In the genomic region with DNA sequence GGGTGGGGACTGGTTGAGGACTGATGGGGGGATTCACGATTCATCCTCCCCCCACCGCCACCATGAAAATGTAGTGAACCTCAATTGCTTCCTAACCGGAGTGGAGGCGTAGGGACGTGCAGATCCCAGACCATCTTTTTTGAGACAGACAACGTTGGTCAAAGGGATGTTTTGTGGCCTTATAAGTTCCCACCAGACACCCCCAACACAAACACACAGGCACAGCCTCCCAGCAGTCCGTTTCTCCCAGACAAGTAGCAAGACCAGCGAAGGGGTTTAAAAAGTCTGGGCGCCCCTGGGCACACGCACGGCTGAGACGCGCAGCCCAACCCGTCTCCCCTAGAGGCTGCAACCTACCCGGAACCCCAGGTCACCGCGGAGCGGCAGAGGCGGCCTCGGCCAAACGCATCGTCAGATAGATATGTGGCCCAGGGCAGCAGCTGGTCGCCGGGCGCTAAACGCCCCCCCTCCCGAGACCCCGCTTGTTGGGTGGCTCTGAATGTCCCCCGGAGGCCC, we compare ENCODE assay signal across 10 cellular contexts. TPM values are rescaled to one million over a fixed set of nuclear protein-coding genes. Genes with fewer than 3 reads are reported as not detected.
A peak's percentile ranks its signal among the peaks of the same experiment; 100 is the strongest.
DNase-seq lines count a peak whose midpoint lies in the region; ATAC-seq and TF ChIP-seq lines count a peak whose summit lies in the region.
"Had no signal": no experiment of that assay in that cellular context is flagged by ENCODE, and none has a peak within 500 bp of the region (broad histone marks: within the 10 kb centered on the region; RNA-seq: fewer than 3 reads in every experiment).

No MANE protein-coding gene starts in this region.

- no peaks in the 10 kb centered on the region for H3K36me3 Mint-ChIP-seq in activated T-helper 17 cell treated with anti-CD3 and anti-CD28 coated beads, Interleukin-2, amount 50 U/mL, for 72 hours (ENCODE audit: low read depth)

- no peaks in the 10 kb centered on the region for H3K9me3 Mint-ChIP-seq in activated T-helper 17 cell treated with anti-CD3 and anti-CD28 coated beads, Interleukin-2, amount 50 U/mL, for 72 hours

- WGBS in upper lobe of left lung, 2 donors = 4 to 23% methylated on average over 7 to 22 of the region's 29 CpGs

- TF ChIP-seq POLR2A in upper lobe of left lung (IDR thresholded peaks at IDR 0.05) = no peak

- H3K4me1 Mint-ChIP-seq in activated T-helper 17 cell treated with anti-CD3 and anti-CD28 coated beads, Interleukin-2, amount 50 U/mL, for 72 hours = no peaks in the 10 kb centered on the region

- DNase-seq in cardiac muscle cell (ENCODE audit: low read depth in 1 of 2, low spot score in 1 of 2) (no peak), Right ventricle myocardium inferior (ENCODE audit: missing footprints) (no peak), lower lobe of right lung (no peak), upper lobe of left lung (peak in 1 of 2 donors; percentile 84), Kasumi-1 (lab: John Stamatoyannopoulos, UW) (no peak)
- no peak for DNase-seq in stimulated activated CD4-positive, alpha-beta T cell treated with anti-CD3 and anti-CD28 coated beads, Interleukin-15, amount 100 ng/mL, for 24 hours

- H3K4me3 ChIP-seq in cardiac muscle cell (peak overlapping the region; percentile 34), lower lobe of right lung (peak overlapping the region; percentile 38), upper lobe of left lung (peak overlapping the region in 3 of 4 donors; percentile 18 to 42 (median 32))

- H3K9me3 ChIP-seq in cardiac muscle cell (ENCODE audit: low read depth) = no peaks in the 10 kb centered on the region
- no peaks in the 10 kb centered on the region for H3K9me3 ChIP-seq in lower lobe of right lung
- no peaks in the 10 kb centered on the region for H3K9me3 ChIP-seq in upper lobe of left lung

- H3K27me3 ChIP-seq in cardiac muscle cell (peaks cover 100% of the 10 kb centered on the region), lower lobe of right lung (ENCODE audit: low read depth) (peaks cover 100% of the 10 kb centered on the region), upper lobe of left lung (peaks cover 4 to 90% (median 64%) of the 10 kb centered on the region in 4 donors)

- no peak overlapping the region for H3K27ac Mint-ChIP-seq in activated T-helper 17 cell treated with anti-CD3 and anti-CD28 coated beads, Interleukin-2, amount 50 U/mL, for 72 hours

- H3K4me3 Mint-ChIP-seq in activated T-helper 17 cell treated with anti-CD3 and anti-CD28 coated beads, Interleukin-2, amount 50 U/mL, for 72 hours = peak overlapping the region; percentile 51

- H3K27ac ChIP-seq in cardiac muscle cell (no peak overlapping the region), lower lobe of right lung (no peak overlapping the region), upper lobe of left lung (no peak overlapping the region)

- no peak for TF ChIP-seq EP300 in upper lobe of left lung (IDR thresholded peaks at IDR 0.05)

- intact Hi-C loops in Right ventricle myocardium inferior (cut with DNase I) = no loop called here
- intact Hi-C loops in lower lobe of right lung (cut with DNase I) = no loop called here

- H3K27me3 Mint-ChIP-seq in activated T-helper 17 cell treated with anti-CD3 and anti-CD28 coated beads, Interleukin-2, amount 50 U/mL, for 72 hours = peaks cover 55% of the 10 kb centered on the region

- TF ChIP-seq CTCF in cardiac muscle cell (IDR thresholded peaks at IDR 0.05; ENCODE audit: low read depth, low read length) (no peak), lower lobe of right lung (IDR thresholded peaks at IDR 0.05) (no peak), upper lobe of left lung (IDR thresholded peaks at IDR 0.05) (no peak)

- H3K36me3 ChIP-seq in cardiac muscle cell (no peaks in the 10 kb centered on the region), lower lobe of right lung (no peaks in the 10 kb centered on the region), upper lobe of left lung (no peaks in the 10 kb centered on the region)

- ATAC-seq in Right ventricle myocardium inferior = no peak
- ATAC-seq in activated T-helper 17 cell treated with anti-CD3 and anti-CD28 coated beads, Interleukin-2, amount 50 U/mL, for 72 hours (replicated peaks) = no peak
- ATAC-seq in lower lobe of right lung = no peak
- no peak for ATAC-seq in upper lobe of left lung (ENCODE audit: low FRiP score in 2 of 2)
- no peak for ATAC-seq in GM19455 (IDR thresholded peaks at IDR 0.05; ENCODE audit: unreplicated experiment)
- ATAC-seq: activated CD4-positive, CD25-positive, alpha-beta regulatory T cell treated with anti-CD3 and anti-CD28 coated beads, Interleukin-2, amount 50 U/mL, for 24 hours had no signal

- H3K4me1 ChIP-seq in cardiac muscle cell (ENCODE audit: low read depth) (peaks cover 12% of the 10 kb centered on the region), lower lobe of right lung (peaks cover 53% of the 10 kb centered on the region), upper lobe of left lung (peaks cover 47 to 60% (median 56%) of the 10 kb centered on the region in 4 donors)

RNA-seq across cellular contexts. Expression of a gene that starts 1.3 kb away (rescaled TPM):
- total RNA-seq in cardiac muscle cell (0.89 TPM in 1 of 2 replicates, not detected in the other), Right ventricle myocardium inferior (not detected), lower lobe of right lung (not detected), upper lobe of left lung (not detected)
- polyA plus RNA-seq in cardiac muscle cell = 0.19 and 0.31 TPM in 2 replicates
- total RNA-seq in activated T-helper 17 cell treated with anti-CD3 and anti-CD28 coated beads, Interleukin-2, amount 50 U/mL, for 72 hours = not detected
- total RNA-seq: esophagus mucosa had no signal
